In the genomic region with DNA sequence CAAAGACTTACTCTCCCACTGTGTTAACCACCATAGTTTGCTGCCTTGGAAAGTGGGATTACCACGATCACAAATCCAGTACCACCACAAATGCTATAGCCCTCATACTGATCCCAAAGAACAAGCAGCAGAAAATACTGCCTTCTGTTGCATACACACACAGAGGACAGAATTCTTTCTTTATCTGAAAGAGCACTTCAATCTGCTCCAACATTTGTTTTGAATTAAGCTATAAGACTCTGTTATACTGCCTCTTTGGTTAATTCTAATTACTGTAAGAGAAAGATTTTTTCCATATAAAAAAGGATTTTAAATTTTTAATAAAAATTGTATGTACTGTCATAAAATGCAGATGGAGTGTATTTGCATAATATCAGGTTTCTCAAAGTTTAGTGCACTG, we compare ENCODE assay signal across 24 cellular contexts.
DNase-seq lines count a peak whose midpoint lies in the region; ATAC-seq and TF ChIP-seq lines count a peak whose summit lies in the region.
"Had no signal": no experiment of that assay in that cellular context is flagged by ENCODE, and none has a peak within 500 bp of the region (broad histone marks: within the 10 kb centered on the region; RNA-seq: fewer than 3 reads in every experiment).

No MANE protein-coding gene starts in this region.

- peaks cover 38% of the 10 kb centered on the region for H3K4me1 ChIP-seq in PC-3 (ENCODE audit: insufficient read depth, low read length)
- H3K4me1 ChIP-seq: A549; BE2C; BLaER1 treated with 17β-estradiol and CSF1 and Interleukin-3, amounts not matched to agents 10 nM and 100 nM had no signal

- H3K27ac ChIP-seq in PC-3 (ENCODE audit: low read length): peak overlapping the region; percentile 58
- H3K27ac ChIP-seq in VCaP: peak overlapping the region; percentile 68
- H3K27ac ChIP-seq: A549; BLaER1 treated with 17β-estradiol and CSF1 and Interleukin-3, amounts not matched to agents 10 nM and 100 nM; GM23248 had no signal

- CTCF ChIA-PET in PC-3 (lab: Charles Lee): no interaction called here

- TF ChIP-seq CTCF in PC-3 (conservative IDR thresholded peaks at IDR 0.05; ENCODE audit: low read depth, low read length) (no peak), VCaP (conservative IDR thresholded peaks at IDR 0.05) (no peak), mesothelial cell of epicardium (IDR thresholded peaks at IDR 0.05; ENCODE audit: unreplicated experiment) (no peak)

- ATAC-seq in PC-3 (no peak), HG03025 (IDR thresholded peaks at IDR 0.05; ENCODE audit: low FRiP score, unreplicated experiment) (no peak)
- no peak for ATAC-seq in activated naive CD8-positive, alpha-beta T cell treated with anti-CD3 and anti-CD28 coated beads, Interleukin-2, amount 50 U/mL, for 24 hours
- ATAC-seq: A549, GM12878 had no signal

- no peaks in the 10 kb centered on the region for H3K9me2 ChIP-seq in PC-3 (replicated peaks; ENCODE audit: low read length)

- H3K9me3 ChIP-seq in PC-3 (ENCODE audit: low read length) (no peaks in the 10 kb centered on the region), MG63 (peaks cover 7% of the 10 kb centered on the region; the same call in 1 of the 2 replicates)
- H3K9me3 ChIP-seq: A549, BE2C had no signal

- no peaks in the 10 kb centered on the region for H3K36me3 Mint-ChIP-seq in mesothelial cell of epicardium
- H3K36me3 Mint-ChIP-seq in activated naive CD8-positive, alpha-beta T cell treated with anti-CD3 and anti-CD28 coated beads, Interleukin-2, amount 50 U/mL, for 24 hours (ENCODE audit: low read depth): no peaks in the 10 kb centered on the region
- H3K36me3 Mint-ChIP-seq: CD14-positive monocyte had no signal

- no peak for DNase-seq in PC-3
- DNase-seq in fibroblast of gingiva (ENCODE audit: low read depth): peak; percentile 32
- DNase-seq in mesothelial cell of epicardium (ENCODE audit: low spot score in 2 of 2, unreplicated experiment in 2 of 2): no peak
- DNase-seq in MG63: no peak
- DNase-seq in activated naive CD8-positive, alpha-beta T cell treated with anti-CD3 and anti-CD28 coated beads, Interleukin-2, amount 50 U/mL, for 24 hours: no peak
- DNase-seq: 8988T; ACHN; AML-193; BE2C; CD4-positive, alpha-beta T cell; CD8-positive, alpha-beta memory T cell; DMS 273 treated with DMSO at 0.1 percent for 48 hours; DMS79; EL; GDM1; GM23248; H7; HCEC 1CT had no signal

- H3K27ac Mint-ChIP-seq in mesothelial cell of epicardium: peak overlapping the region; percentile 62
- H3K27ac Mint-ChIP-seq in activated naive CD8-positive, alpha-beta T cell treated with anti-CD3 and anti-CD28 coated beads, Interleukin-2, amount 50 U/mL, for 24 hours: no peak overlapping the region
- H3K27ac Mint-ChIP-seq: CD14-positive monocyte; CD4-positive, alpha-beta T cell had no signal

- H3K79me2 ChIP-seq in PC-3 (ENCODE audit: low read length): no peaks in the 10 kb centered on the region

- peak overlapping the region; percentile 72; the same call in 1 of the 2 replicates for H3K4me2 ChIP-seq in PC-3 (ENCODE audit: low read length)
- H3K4me2 ChIP-seq: A549; BLaER1 treated with 17β-estradiol and CSF1 and Interleukin-3, amounts not matched to agents 10 nM and 100 nM had no signal

- peaks cover 5% of the 10 kb centered on the region for H3F3A ChIP-seq in PC-3 (ENCODE audit: low read length, unreplicated experiment)

- no peaks in the 10 kb centered on the region for H4K20me1 ChIP-seq in PC-3 (ENCODE audit: low read length)
- H4K20me1 ChIP-seq: BLaER1 treated with 17β-estradiol and CSF1 and Interleukin-3, amounts not matched to agents 10 nM and 100 nM had no signal

- no peak overlapping the region for H3K9ac ChIP-seq in PC-3 (ENCODE audit: low read length)
- H3K9ac ChIP-seq: BLaER1 treated with 17β-estradiol and CSF1 and Interleukin-3, amounts not matched to agents 10 nM and 100 nM; GM23248 had no signal

- POLR2A ChIA-PET in PC-3 (lab: Charles Lee; ENCODE audit: unreplicated experiment): no interaction called here

- no peaks in the 10 kb centered on the region for H3K27me3 Mint-ChIP-seq in mesothelial cell of epicardium (ENCODE audit: low read depth)
- peaks cover 1% of the 10 kb centered on the region for H3K27me3 Mint-ChIP-seq in activated naive CD8-positive, alpha-beta T cell treated with anti-CD3 and anti-CD28 coated beads, Interleukin-2, amount 50 U/mL, for 24 hours
- H3K27me3 Mint-ChIP-seq: CD4-positive, alpha-beta T cell had no signal

- H3K4me3 ChIP-seq in PC-3 (ENCODE audit: low read length): no peak overlapping the region
- H3K4me3 ChIP-seq in MG63: no peak overlapping the region
- H3K4me3 ChIP-seq: A549; BLaER1 treated with 17β-estradiol and CSF1 and Interleukin-3, amounts not matched to agents 10 nM and 100 nM; GM12878; GM23248 had no signal

- intact Hi-C loops in PC-3 (cut with micrococcal nuclease): no loop called here

- H3K4me3 Mint-ChIP-seq in mesothelial cell of epicardium: no peak overlapping the region
- H3K4me3 Mint-ChIP-seq in activated naive CD8-positive, alpha-beta T cell treated with anti-CD3 and anti-CD28 coated beads, Interleukin-2, amount 50 U/mL, for 24 hours: no peak overlapping the region
- H3K4me3 Mint-ChIP-seq: CD14-positive monocyte; CD4-positive, alpha-beta T cell; CD8-positive, alpha-beta memory T cell had no signal

- H2AFZ ChIP-seq in PC-3 (ENCODE audit: low read length): no peak overlapping the region
- H2AFZ ChIP-seq: GM23248 had no signal

- H3K27me3 ChIP-seq in PC-3 (ENCODE audit: low read length) (no peaks in the 10 kb centered on the region), MG63 (no peaks in the 10 kb centered on the region)
- H3K27me3 ChIP-seq: BE2C; BLaER1 treated with 17β-estradiol and CSF1 and Interleukin-3, amounts not matched to agents 10 nM and 100 nM had no signal

- H3K9me3 Mint-ChIP-seq in mesothelial cell of epicardium: peaks cover 8% of the 10 kb centered on the region
- no peaks in the 10 kb centered on the region for H3K9me3 Mint-ChIP-seq in activated naive CD8-positive, alpha-beta T cell treated with anti-CD3 and anti-CD28 coated beads, Interleukin-2, amount 50 U/mL, for 24 hours

- H3K36me3 ChIP-seq in PC-3 (ENCODE audit: low read depth, low read length): no peaks in the 10 kb centered on the region
- no peaks in the 10 kb centered on the region for H3K36me3 ChIP-seq in MG63
- H3K36me3 ChIP-seq: BE2C; BLaER1 treated with 17β-estradiol and CSF1 and Interleukin-3, amounts not matched to agents 10 nM and 100 nM had no signal

- no TSS peak for BruUV-seq in PC-3 (replicated peaks; lab: Mats Ljungman, UMichigan)

- peaks cover 9% of the 10 kb centered on the region for H3K4me1 Mint-ChIP-seq in mesothelial cell of epicardium
- H3K4me1 Mint-ChIP-seq in activated naive CD8-positive, alpha-beta T cell treated with anti-CD3 and anti-CD28 coated beads, Interleukin-2, amount 50 U/mL, for 24 hours: no peaks in the 10 kb centered on the region
- H3K4me1 Mint-ChIP-seq: CD14-positive monocyte; CD8-positive, alpha-beta memory T cell had no signal
